Comparison of ENCODE assay signal across 8 cellular contexts in genomic region chr2:221573430-221574230, GRCh38. TPM values are rescaled to one million over a fixed set of nuclear protein-coding genes. Genes with fewer than 3 reads are reported as not detected.
DNase-seq lines count a peak whose midpoint lies in the region; ATAC-seq and TF ChIP-seq lines count a peak whose summit lies in the region.

No MANE protein-coding gene starts in this region.

- H3K4me2 ChIP-seq in GM23248 (ENCODE audit: unreplicated experiment): peak overlapping the region; percentile 93
- H3K4me2 ChIP-seq in Karpas-422 (ENCODE audit: low read depth, low read length, poor library complexity, severe bottlenecking): peak overlapping the region; percentile 90

- H3K9ac ChIP-seq in GM23248: peak overlapping the region; percentile 72
- H3K9ac ChIP-seq in Karpas-422 (ENCODE audit: low read length): peak overlapping the region; percentile 61

- in situ Hi-C loops in GM23248 (cut with MboI): loop anchor here (10.0 to 25.0 kb wide), 3 partner anchors 889 to 1836 kb away; no protein-coding TSS in a partner anchor

- no peaks in the 10 kb centered on the region for H3K9me2 ChIP-seq in GM23248 (ENCODE audit: insufficient read depth)
- H3K9me2 ChIP-seq in Karpas-422 (replicated peaks; ENCODE audit: insufficient read depth, low read length): no peaks in the 10 kb centered on the region

- H3K9me3 ChIP-seq in GM23248 (ENCODE audit: low read depth) (no peaks in the 10 kb centered on the region), Karpas-422 (ENCODE audit: low read length) (no peaks in the 10 kb centered on the region), RWPE2 (ENCODE audit: severe bottlenecking) (no peaks in the 10 kb centered on the region), neuron (ENCODE audit: low read length) (no peaks in the 10 kb centered on the region)

- H3K27ac ChIP-seq in GM23248: peak overlapping the region; percentile 45
- H3K27ac ChIP-seq in Karpas-422 (ENCODE audit: low read length): no peak overlapping the region
- H3K27ac ChIP-seq in RWPE2 (ENCODE audit: poor library complexity, severe bottlenecking): no peak overlapping the region

- DNase-seq in Daoy (ENCODE audit: low read depth) (peak; percentile 82), GM23248 (peak; percentile 92), Karpas-422 (peak; percentile 90), RWPE2 (ENCODE audit: low spot score) (peak; percentile 61), foreskin melanocyte (peak; percentile 60), stromal cell of bone marrow (ENCODE audit: low read depth) (peak; percentile 51)
- DNase-seq in activated gamma-delta T cell treated with anti-CD3 and anti-CD28 coated beads, Interleukin-2, amount 50 U/mL, for 16 hours (ENCODE audit: low read depth): peak; percentile 72

- 1 to 2% methylated on average over 56 to 60 of the region's 63 CpGs for WGBS in GM23248 (ENCODE audit: low coverage in 1 of 2, low lambda C conversion rate in 2 of 2, missing lambda C conversion rate in 2 of 2), 2 experiments

- H3F3A ChIP-seq in GM23248 (ENCODE audit: insufficient read depth): no peaks in the 10 kb centered on the region

- no peaks in the 10 kb centered on the region for H4K20me1 ChIP-seq in GM23248 (ENCODE audit: insufficient read depth)
- no peaks in the 10 kb centered on the region for H4K20me1 ChIP-seq in Karpas-422 (ENCODE audit: insufficient read depth, low read depth, low read length)

- H3K4me3 ChIP-seq in GM23248: peak overlapping the region; percentile 92
- H3K4me3 ChIP-seq in Karpas-422 (ENCODE audit: low read length): peak overlapping the region; percentile 66
- peak overlapping the region; percentile 41 for H3K4me3 ChIP-seq in RWPE2 (ENCODE audit: severe bottlenecking)
- H3K4me3 ChIP-seq in neuron (ENCODE audit: low read length): peak overlapping the region; percentile 59

- H3K36me3 ChIP-seq in GM23248 (ENCODE audit: low read depth): no peaks in the 10 kb centered on the region
- H3K36me3 ChIP-seq in Karpas-422 (ENCODE audit: insufficient read depth, low read length): no peaks in the 10 kb centered on the region
- no peaks in the 10 kb centered on the region for H3K36me3 ChIP-seq in RWPE2 (ENCODE audit: low read depth)
- no peaks in the 10 kb centered on the region for H3K36me3 ChIP-seq in neuron (ENCODE audit: insufficient read depth, low read length)

- peak overlapping the region; percentile 93 for H2AFZ ChIP-seq in GM23248
- peak overlapping the region; percentile 85; the same call in 1 of the 2 replicates for H2AFZ ChIP-seq in Karpas-422 (ENCODE audit: low read length)
- H2AFZ ChIP-seq in neuron (ENCODE audit: low read depth, low read length): peak overlapping the region; percentile 96

- H3K27me3 ChIP-seq in GM23248 (replicated peaks; ENCODE audit: insufficient read depth) (no peaks in the 10 kb centered on the region), Karpas-422 (ENCODE audit: low read length) (no peaks in the 10 kb centered on the region), RWPE2 (ENCODE audit: insufficient read depth, poor library complexity, severe bottlenecking) (peaks cover 68% of the 10 kb centered on the region), neuron (ENCODE audit: insufficient read depth, low read length) (no peaks in the 10 kb centered on the region)

- peak; percentile 74 for ATAC-seq in RWPE2 (ENCODE audit: low read depth)

- peaks cover 33% of the 10 kb centered on the region for H3K79me2 ChIP-seq in GM23248 (ENCODE audit: insufficient read depth)
- H3K79me2 ChIP-seq in Karpas-422 (ENCODE audit: low read length): no peaks in the 10 kb centered on the region

- peaks cover 6% of the 10 kb centered on the region; the same call in 1 of the 2 replicates for H3K4me1 ChIP-seq in GM23248 (ENCODE audit: insufficient read depth)
- peaks cover 28% of the 10 kb centered on the region for H3K4me1 ChIP-seq in Karpas-422 (ENCODE audit: low read length)
- H3K4me1 ChIP-seq in RWPE2 (ENCODE audit: insufficient read depth, poor library complexity, severe bottlenecking): no peaks in the 10 kb centered on the region
- peaks cover 30% of the 10 kb centered on the region for H3K4me1 ChIP-seq in neuron (ENCODE audit: insufficient read depth, low read length)

- peak; percentile 90 for TF ChIP-seq CTCF in RWPE2 (IDR thresholded peaks at IDR 0.05; ENCODE audit: poor library complexity, severe bottlenecking)

RNA-seq across cellular contexts. Expression of gene EPHA4, which starts 1.5 kb away (rescaled TPM):
- 5.1 and 7.5 TPM in 2 replicates for total RNA-seq in Daoy (2014; rRNA removed; shearing (Covaris generic))
- total RNA-seq in GM23248 (2014; rRNA removed; shearing (Covaris generic)): 42.2 and 47.8 TPM in 2 replicates
- polyA plus RNA-seq in GM23248 (2016; fragmentation: Nextera tagmentation; extraction: Ambion mirVana): 18.9 and 24.4 TPM in 2 replicates
- total RNA-seq in Karpas-422 (2014; rRNA removed; shearing (Covaris generic); ENCODE audit: low replicate concordance): not detected in 2 replicates

Comparison
In these comparisons a context has a peak if more than half of its experiments do, and no peak if none do; other contexts are left out.
1. H3K4me3 ChIP-seq: peak in every context shown above with its lines; median percentile 92 in GM23248; 66 in Karpas-422; 59 in neuron; 41 in RWPE2.